In genomic region chr9:35271637-35272036, GRCh38 we compare ENCODE assay signal across 28 cellular contexts.
"Had no signal": no experiment of that assay in that cellular context is flagged by ENCODE, and none has a peak within 500 bp of the region (broad histone marks: within the 10 kb centered on the region; RNA-seq: fewer than 3 reads in every experiment).

No MANE protein-coding gene starts in this region.

- H3K4me1 Mint-ChIP-seq: T-helper 17 cell had no signal

- DNase-seq: activated B cell treated with CpG ODN at 0.5 μM for 24 hours; activated CD4-positive, alpha-beta T cell treated with anti-CD3 and anti-CD28 coated beads for 4 hours; activated CD4-positive, alpha-beta T cell treated with anti-CD3 and anti-CD28 coated beads, Interleukin-2, amount 10 ng/mL, durations not matched to agents 7 days and 5 days; activated CD4-positive, alpha-beta T cell treated with anti-CD3 and anti-CD28 coated beads, Interleukin-2, amount 50 U/mL, for 4 hours; activated CD8-positive, alpha-beta memory T cell treated with anti-CD3 and anti-CD28 coated beads for 24 hours; activated effector memory CD4-positive, alpha-beta T cell treated with anti-CD3 and anti-CD28 coated beads, Interleukin-2, amount 50 U/mL, for 16 hours; activated naive CD4-positive, alpha-beta T cell treated with anti-CD3 and anti-CD28 coated beads for 36 hours; activated naive CD8-positive, alpha-beta T cell treated with anti-CD3 and anti-CD28 coated beads for 36 hours; activated T-cell treated with anti-CD3 and anti-CD28 coated beads, Interleukin-2, amount 50 U/mL, for 4 hours; anterior cingulate cortex; caudate nucleus; cortex of kidney; dermis blood vessel endothelial cell; effector CD4-positive, alpha-beta T cell; effector memory CD8-positive, alpha-beta T cell; esophagus squamous epithelium; foreskin melanocyte; heart right ventricle; T-helper 17 cell; T1000; WERI-Rb-1 had no signal

- H3K4me3 ChIP-seq: esophagus squamous epithelium, gastroesophageal sphincter, heart right ventricle had no signal

- H3K36me3 ChIP-seq: esophagus squamous epithelium, gastroesophageal sphincter, heart right ventricle, WERI-Rb-1 had no signal

- H3K27me3 ChIP-seq: esophagus squamous epithelium, gastroesophageal sphincter, heart right ventricle had no signal

- H3K4me3 Mint-ChIP-seq: activated B cell treated with CpG ODN at 0.5 μM for 24 hours; activated CD4-positive, alpha-beta T cell treated with anti-CD3 and anti-CD28 coated beads, Interleukin-2, amount 10 ng/mL, durations not matched to agents 7 days and 5 days; activated naive CD4-positive, alpha-beta T cell treated with anti-CD3 and anti-CD28 coated beads for 36 hours; activated naive CD4-positive, alpha-beta T cell treated with anti-CD3 and anti-CD28 coated beads, Interleukin-2, amount 50 U/mL, for 24 hours; activated naive CD8-positive, alpha-beta T cell treated with anti-CD3 and anti-CD28 coated beads for 36 hours; activated T-cell treated with anti-CD3 and anti-CD28 coated beads, Interleukin-2, amount 50 U/mL, for 4 hours; effector memory CD8-positive, alpha-beta T cell; T-helper 17 cell; T-helper 2 cell treated with Interferon-gamma antibody and Interleukin-4, amounts not matched to agents 5 μg/mL and 100 μg/mL, for 36 hours had no signal

- FAIRE-seq: astrocyte, colon had no signal

- ATAC-seq: effector memory CD8-positive, alpha-beta T cell; gastroesophageal sphincter; heart right ventricle; T-helper 17 cell had no signal

- H3K9me3 ChIP-seq: esophagus squamous epithelium, gastroesophageal sphincter, heart right ventricle had no signal

- H3K27ac Mint-ChIP-seq: activated B cell treated with CpG ODN at 0.5 μM for 24 hours; activated CD4-positive, alpha-beta T cell treated with anti-CD3 and anti-CD28 coated beads, Interleukin-2, amount 10 ng/mL, durations not matched to agents 7 days and 5 days; activated naive CD4-positive, alpha-beta T cell treated with anti-CD3 and anti-CD28 coated beads for 36 hours; activated naive CD4-positive, alpha-beta T cell treated with anti-CD3 and anti-CD28 coated beads, Interleukin-2, amount 50 U/mL, for 24 hours; activated naive CD8-positive, alpha-beta T cell treated with anti-CD3 and anti-CD28 coated beads for 36 hours; activated T-helper 2 cell treated with anti-CD3 and anti-CD28 coated beads, Interferon-gamma antibody, Interleukin-2, Interleukin-4, amounts not matched to agents 10 μg/mL and 5 μg/mL and 100 μg/mL, durations not matched to agents 14 hours and 24 hours and 36 hours; effector memory CD8-positive, alpha-beta T cell; T-helper 17 cell; T-helper 2 cell treated with Interferon-gamma antibody and Interleukin-4, amounts not matched to agents 5 μg/mL and 100 μg/mL, for 36 hours had no signal

- H3K27ac ChIP-seq: epithelial cell of prostate, esophagus squamous epithelium, gastroesophageal sphincter, WERI-Rb-1 had no signal

- H3K9me3 Mint-ChIP-seq: activated B cell treated with CpG ODN at 0.5 μM for 24 hours; activated CD4-positive, alpha-beta T cell treated with anti-CD3 and anti-CD28 coated beads, Interleukin-2, amount 10 ng/mL, durations not matched to agents 7 days and 5 days; activated naive CD4-positive, alpha-beta T cell treated with anti-CD3 and anti-CD28 coated beads for 36 hours; activated naive CD4-positive, alpha-beta T cell treated with anti-CD3 and anti-CD28 coated beads, Interleukin-2, amount 50 U/mL, for 24 hours; activated T-cell treated with anti-CD3 and anti-CD28 coated beads, Interleukin-2, amount 50 U/mL, for 4 hours; activated T-helper 2 cell treated with anti-CD3 and anti-CD28 coated beads, Interferon-gamma antibody, Interleukin-2, Interleukin-4, amounts not matched to agents 10 μg/mL and 5 μg/mL and 100 μg/mL, durations not matched to agents 14 hours and 24 hours and 36 hours; effector memory CD8-positive, alpha-beta T cell; T-helper 2 cell treated with Interferon-gamma antibody and Interleukin-4, amounts not matched to agents 5 μg/mL and 100 μg/mL, for 36 hours had no signal
